18 cellular contexts compared by ENCODE assay signal in the genomic region with DNA sequence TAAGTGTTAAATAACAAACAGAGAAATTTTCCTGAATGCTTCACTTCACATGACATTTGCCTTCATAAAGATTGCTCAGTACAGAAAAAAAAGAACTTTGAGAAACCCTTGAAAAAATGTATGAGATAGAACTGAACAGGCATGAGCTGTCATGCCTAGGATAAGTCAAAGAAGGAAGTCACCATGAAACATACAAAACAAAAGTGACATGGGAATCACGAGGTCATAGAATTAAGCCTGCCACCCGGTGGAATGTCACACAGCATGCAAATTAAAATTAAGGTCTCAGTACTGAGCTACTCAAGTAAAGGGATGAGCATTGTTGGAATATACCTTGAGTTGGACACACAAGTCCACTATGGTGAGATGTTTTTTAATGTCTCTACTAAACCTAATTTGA.
DNase-seq lines count a peak whose midpoint lies in the region; ATAC-seq and TF ChIP-seq lines count a peak whose summit lies in the region.
"Had no signal": no experiment of that assay in that cellular context is flagged by ENCODE, and none has a peak within 500 bp of the region (broad histone marks: within the 10 kb centered on the region; RNA-seq: fewer than 3 reads in every experiment).

No MANE protein-coding gene starts in this region.

- POLR2A ChIA-PET in CD8-positive, alpha-beta memory T cell (lab: Charles Lee): no interaction called here

- TF ChIP-seq EP300 in Ishikawa (IDR thresholded peaks at IDR 0.05; ENCODE audit: borderline replicate concordance): no peak

- H3K4me3 ChIP-seq in adipocyte (ENCODE audit: low read length) (peak overlapping the region; percentile 74), left lung (no peak overlapping the region)
- no peak overlapping the region for H3K4me3 ChIP-seq in CD8-positive, alpha-beta memory T cell (ENCODE audit: low read length)
- H3K4me3 ChIP-seq: esophagus squamous epithelium, K562 had no signal

- CTCF ChIA-PET in CD8-positive, alpha-beta memory T cell (lab: Charles Lee): no interaction called here

- H3K27me3 Mint-ChIP-seq in CD8-positive, alpha-beta memory T cell: no peaks in the 10 kb centered on the region
- H3K27me3 Mint-ChIP-seq: naive B cell had no signal

- peak; percentile 39 for ATAC-seq in left lung
- ATAC-seq: K562, right cardiac atrium had no signal

- H3K9ac ChIP-seq in adipocyte (ENCODE audit: low read length): peak overlapping the region; percentile 50

- no peaks in the 10 kb centered on the region for H3K9me3 ChIP-seq in adipocyte (ENCODE audit: control insufficient read depth, low read length)
- H3K9me3 ChIP-seq in left lung: no peaks in the 10 kb centered on the region
- H3K9me3 ChIP-seq in CD8-positive, alpha-beta memory T cell (ENCODE audit: low read length): no peaks in the 10 kb centered on the region
- H3K9me3 ChIP-seq: esophagus squamous epithelium had no signal

- H3K4me1 Mint-ChIP-seq in CD8-positive, alpha-beta memory T cell: peaks cover 0 to 5% (median 4%) of the 10 kb centered on the region in 3 donors
- H3K4me1 Mint-ChIP-seq: immature natural killer cell, naive B cell had no signal

- H3K27me3 ChIP-seq in adipocyte (replicated peaks; ENCODE audit: control insufficient read depth, insufficient read depth, low read length) (no peaks in the 10 kb centered on the region), left lung (no peaks in the 10 kb centered on the region)
- no peaks in the 10 kb centered on the region for H3K27me3 ChIP-seq in CD8-positive, alpha-beta memory T cell (ENCODE audit: insufficient read depth, low read length, poor library complexity, severe bottlenecking)
- H3K27me3 ChIP-seq: esophagus squamous epithelium had no signal

- H3K27ac Mint-ChIP-seq in CD8-positive, alpha-beta memory T cell: no peak overlapping the region
- H3K27ac Mint-ChIP-seq: immature natural killer cell, naive B cell had no signal

- H3K36me3 Mint-ChIP-seq in CD8-positive, alpha-beta memory T cell: peaks cover 0 to 1% (median 0%) of the 10 kb centered on the region in 3 donors
- H3K36me3 Mint-ChIP-seq: immature natural killer cell, naive B cell had no signal

- intact Hi-C loops in left lung (cut with DNase I): no loop called here

- DNase-seq in EH (ENCODE audit: low read depth): peak; percentile 50
- peak; percentile 6 for DNase-seq in adipocyte (ENCODE audit: low read depth)
- no peak for DNase-seq in left lung
- no peak for DNase-seq in DMS114 treated with DMSO at 0.1 percent for 48 hours (lab: John Stamatoyannopoulos, UW; ENCODE audit: unreplicated experiment)
- no peak for DNase-seq in central memory CD4-positive, alpha-beta T cell
- DNase-seq in GF-D8 (lab: John Stamatoyannopoulos, UW): no peak
- no peak for DNase-seq in CD8-positive, alpha-beta memory T cell
- DNase-seq: activated CD4-positive, alpha-beta T cell treated with anti-CD3 and anti-CD28 coated beads for 1 hour; activated T-cell treated with anti-CD3 and anti-CD28 coated beads, Interleukin-2, amount 50 U/mL, for 48 hours; esophagus squamous epithelium; H7; immature natural killer cell; naive B cell; NCI-H446 treated with DMSO at 0.1 percent for 48 hours; right cardiac atrium; SHP77 treated with DMSO at 0.1 percent for 48 hours had no signal

- no peak for TF ChIP-seq CTCF in left lung (IDR thresholded peaks at IDR 0.05)

- H3K36me3 ChIP-seq in adipocyte (ENCODE audit: control insufficient read depth, insufficient read depth, low read length, severe bottlenecking) (no peaks in the 10 kb centered on the region), left lung (no peaks in the 10 kb centered on the region)
- H3K36me3 ChIP-seq in CD8-positive, alpha-beta memory T cell (ENCODE audit: insufficient read depth, low read length): no peaks in the 10 kb centered on the region
- H3K36me3 ChIP-seq: esophagus squamous epithelium had no signal

- TF ChIP-seq RAD21 in Ishikawa (IDR thresholded peaks at IDR 0.05; ENCODE audit: low read depth): peak; percentile 13; the same call in 1 of the 2 replicates

- H3K4me3 Mint-ChIP-seq in CD8-positive, alpha-beta memory T cell: no peak overlapping the region
- H3K4me3 Mint-ChIP-seq: immature natural killer cell, naive B cell had no signal

- H3K27ac ChIP-seq in left lung: no peak overlapping the region
- no peak overlapping the region for H3K27ac ChIP-seq in CD8-positive, alpha-beta memory T cell (ENCODE audit: low read depth, low read length)
- H3K27ac ChIP-seq: esophagus squamous epithelium had no signal

- peaks cover 0 to 2% (median 0%) of the 10 kb centered on the region in 5 donors for H3K9me3 Mint-ChIP-seq in CD8-positive, alpha-beta memory T cell

- H3K4me1 ChIP-seq in adipocyte (ENCODE audit: control insufficient read depth, insufficient read depth, low read length) (peaks cover 34% of the 10 kb centered on the region), left lung (no peaks in the 10 kb centered on the region)
- no peaks in the 10 kb centered on the region for H3K4me1 ChIP-seq in CD8-positive, alpha-beta memory T cell (ENCODE audit: insufficient read depth, low read length)
- H3K4me1 ChIP-seq: esophagus squamous epithelium had no signal

TF ChIP-seq in Ishikawa, 13 proteins besides CTCF, POLR2A, EP300 and RAD21:
- TF ChIP-seq, protein P1, sequence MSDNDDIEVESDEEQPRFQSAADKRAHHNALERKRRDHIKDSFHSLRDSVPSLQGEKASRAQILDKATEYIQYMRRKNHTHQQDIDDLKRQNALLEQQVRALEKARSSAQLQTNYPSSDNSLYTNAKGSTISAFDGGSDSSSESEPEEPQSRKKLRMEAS (IDR thresholded peaks at IDR 0.05): no peak
- TF ChIP-seq TEAD4 (IDR thresholded peaks at IDR 0.05) (no peak), FOXM1 (IDR thresholded peaks at IDR 0.05; ENCODE audit: borderline replicate concordance, low read depth) (no peak), EGR1 (IDR thresholded peaks at IDR 0.05) (no peak), CEBPB (IDR thresholded peaks at IDR 0.05) (no peak), TAF1 (IDR thresholded peaks at IDR 0.05; ENCODE audit: low read depth) (no peak), ZBTB7A (IDR thresholded peaks at IDR 0.05; ENCODE audit: low read depth) (no peak), CREB1 (IDR thresholded peaks at IDR 0.05; ENCODE audit: low read depth) (no peak), TCF12 (IDR thresholded peaks at IDR 0.05; ENCODE audit: low read depth) (no peak), YY1 (IDR thresholded peaks at IDR 0.05; ENCODE audit: low read depth) (no peak), NFIC (IDR thresholded peaks at IDR 0.05) (no peak)
- TF ChIP-seq, protein P2, sequence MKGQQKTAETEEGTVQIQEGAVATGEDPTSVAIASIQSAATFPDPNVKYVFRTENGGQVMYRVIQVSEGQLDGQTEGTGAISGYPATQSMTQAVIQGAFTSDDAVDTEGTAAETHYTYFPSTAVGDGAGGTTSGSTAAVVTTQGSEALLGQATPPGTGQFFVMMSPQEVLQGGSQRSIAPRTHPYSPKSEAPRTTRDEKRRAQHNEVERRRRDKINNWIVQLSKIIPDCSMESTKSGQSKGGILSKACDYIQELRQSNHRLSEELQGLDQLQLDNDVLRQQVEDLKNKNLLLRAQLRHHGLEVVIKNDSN (IDR thresholded peaks at IDR 0.05): no peak
- TF ChIP-seq, protein P3, sequence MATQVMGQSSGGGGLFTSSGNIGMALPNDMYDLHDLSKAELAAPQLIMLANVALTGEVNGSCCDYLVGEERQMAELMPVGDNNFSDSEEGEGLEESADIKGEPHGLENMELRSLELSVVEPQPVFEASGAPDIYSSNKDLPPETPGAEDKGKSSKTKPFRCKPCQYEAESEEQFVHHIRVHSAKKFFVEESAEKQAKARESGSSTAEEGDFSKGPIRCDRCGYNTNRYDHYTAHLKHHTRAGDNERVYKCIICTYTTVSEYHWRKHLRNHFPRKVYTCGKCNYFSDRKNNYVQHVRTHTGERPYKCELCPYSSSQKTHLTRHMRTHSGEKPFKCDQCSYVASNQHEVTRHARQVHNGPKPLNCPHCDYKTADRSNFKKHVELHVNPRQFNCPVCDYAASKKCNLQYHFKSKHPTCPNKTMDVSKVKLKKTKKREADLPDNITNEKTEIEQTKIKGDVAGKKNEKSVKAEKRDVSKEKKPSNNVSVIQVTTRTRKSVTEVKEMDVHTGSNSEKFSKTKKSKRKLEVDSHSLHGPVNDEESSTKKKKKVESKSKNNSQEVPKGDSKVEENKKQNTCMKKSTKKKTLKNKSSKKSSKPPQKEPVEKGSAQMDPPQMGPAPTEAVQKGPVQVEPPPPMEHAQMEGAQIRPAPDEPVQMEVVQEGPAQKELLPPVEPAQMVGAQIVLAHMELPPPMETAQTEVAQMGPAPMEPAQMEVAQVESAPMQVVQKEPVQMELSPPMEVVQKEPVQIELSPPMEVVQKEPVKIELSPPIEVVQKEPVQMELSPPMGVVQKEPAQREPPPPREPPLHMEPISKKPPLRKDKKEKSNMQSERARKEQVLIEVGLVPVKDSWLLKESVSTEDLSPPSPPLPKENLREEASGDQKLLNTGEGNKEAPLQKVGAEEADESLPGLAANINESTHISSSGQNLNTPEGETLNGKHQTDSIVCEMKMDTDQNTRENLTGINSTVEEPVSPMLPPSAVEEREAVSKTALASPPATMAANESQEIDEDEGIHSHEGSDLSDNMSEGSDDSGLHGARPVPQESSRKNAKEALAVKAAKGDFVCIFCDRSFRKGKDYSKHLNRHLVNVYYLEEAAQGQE (IDR thresholded peaks at IDR 0.05; ENCODE audit: low read depth): no peak
TF ChIP-seq in Ishikawa: peak in this region for 0.

Comparison
In these comparisons a context has a peak if more than half of its experiments do, and no peak if none do; other contexts are left out.
1. DNase-seq: peak in EH (single experiment) and adipocyte (single experiment); none in left lung (0 of 2), DMS114 treated with DMSO at 0.1 percent for 48 hours (single experiment), central memory CD4-positive, alpha-beta T cell (single experiment), GF-D8 (single experiment) and CD8-positive, alpha-beta memory T cell (0 of 5).